Comparison of ENCODE assay signal across 1 cellular context in the genomic region with DNA sequence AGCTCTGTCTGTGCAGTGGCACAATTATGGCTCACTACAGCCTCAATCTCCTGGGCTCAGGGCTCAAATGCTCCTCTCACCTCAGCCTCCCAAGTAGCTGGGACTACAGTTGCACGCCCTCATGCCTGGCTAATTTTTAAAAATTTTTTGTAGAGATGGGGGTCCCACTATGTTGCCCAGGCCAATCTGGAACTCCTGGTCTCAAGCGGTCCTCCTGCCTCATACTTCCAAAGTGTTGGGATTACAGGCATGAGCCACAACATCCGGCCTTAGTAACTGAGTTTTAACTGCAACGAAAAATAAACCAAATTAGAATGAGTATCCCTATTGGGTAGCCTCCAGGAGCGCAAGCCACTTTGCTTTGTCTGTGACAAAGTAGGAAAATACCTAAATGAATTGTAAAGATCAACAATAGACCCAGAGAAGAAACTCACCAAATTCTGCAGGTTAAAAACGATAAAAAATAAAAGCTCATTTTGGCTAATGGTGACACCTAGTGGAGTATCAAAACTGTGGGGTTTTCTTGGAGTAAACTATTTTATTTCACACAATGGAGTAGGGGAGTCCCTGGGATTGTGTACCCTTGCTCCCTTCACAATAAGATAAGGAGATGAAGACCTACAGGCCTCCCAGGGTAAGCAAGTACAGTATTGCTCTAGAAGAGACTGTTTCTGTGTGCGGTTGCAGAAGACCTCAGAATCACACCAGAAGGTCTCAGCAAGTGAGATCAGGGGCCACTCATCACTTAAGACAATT.
TF ChIP-seq lines count a peak whose summit lies in the region.

No MANE protein-coding gene starts in this region.

TF ChIP-seq in GM23338, 12 proteins besides CTCF, POLR2A, EP300 and RAD21 (continued from another document):
- TF ChIP-seq, protein P1, sequence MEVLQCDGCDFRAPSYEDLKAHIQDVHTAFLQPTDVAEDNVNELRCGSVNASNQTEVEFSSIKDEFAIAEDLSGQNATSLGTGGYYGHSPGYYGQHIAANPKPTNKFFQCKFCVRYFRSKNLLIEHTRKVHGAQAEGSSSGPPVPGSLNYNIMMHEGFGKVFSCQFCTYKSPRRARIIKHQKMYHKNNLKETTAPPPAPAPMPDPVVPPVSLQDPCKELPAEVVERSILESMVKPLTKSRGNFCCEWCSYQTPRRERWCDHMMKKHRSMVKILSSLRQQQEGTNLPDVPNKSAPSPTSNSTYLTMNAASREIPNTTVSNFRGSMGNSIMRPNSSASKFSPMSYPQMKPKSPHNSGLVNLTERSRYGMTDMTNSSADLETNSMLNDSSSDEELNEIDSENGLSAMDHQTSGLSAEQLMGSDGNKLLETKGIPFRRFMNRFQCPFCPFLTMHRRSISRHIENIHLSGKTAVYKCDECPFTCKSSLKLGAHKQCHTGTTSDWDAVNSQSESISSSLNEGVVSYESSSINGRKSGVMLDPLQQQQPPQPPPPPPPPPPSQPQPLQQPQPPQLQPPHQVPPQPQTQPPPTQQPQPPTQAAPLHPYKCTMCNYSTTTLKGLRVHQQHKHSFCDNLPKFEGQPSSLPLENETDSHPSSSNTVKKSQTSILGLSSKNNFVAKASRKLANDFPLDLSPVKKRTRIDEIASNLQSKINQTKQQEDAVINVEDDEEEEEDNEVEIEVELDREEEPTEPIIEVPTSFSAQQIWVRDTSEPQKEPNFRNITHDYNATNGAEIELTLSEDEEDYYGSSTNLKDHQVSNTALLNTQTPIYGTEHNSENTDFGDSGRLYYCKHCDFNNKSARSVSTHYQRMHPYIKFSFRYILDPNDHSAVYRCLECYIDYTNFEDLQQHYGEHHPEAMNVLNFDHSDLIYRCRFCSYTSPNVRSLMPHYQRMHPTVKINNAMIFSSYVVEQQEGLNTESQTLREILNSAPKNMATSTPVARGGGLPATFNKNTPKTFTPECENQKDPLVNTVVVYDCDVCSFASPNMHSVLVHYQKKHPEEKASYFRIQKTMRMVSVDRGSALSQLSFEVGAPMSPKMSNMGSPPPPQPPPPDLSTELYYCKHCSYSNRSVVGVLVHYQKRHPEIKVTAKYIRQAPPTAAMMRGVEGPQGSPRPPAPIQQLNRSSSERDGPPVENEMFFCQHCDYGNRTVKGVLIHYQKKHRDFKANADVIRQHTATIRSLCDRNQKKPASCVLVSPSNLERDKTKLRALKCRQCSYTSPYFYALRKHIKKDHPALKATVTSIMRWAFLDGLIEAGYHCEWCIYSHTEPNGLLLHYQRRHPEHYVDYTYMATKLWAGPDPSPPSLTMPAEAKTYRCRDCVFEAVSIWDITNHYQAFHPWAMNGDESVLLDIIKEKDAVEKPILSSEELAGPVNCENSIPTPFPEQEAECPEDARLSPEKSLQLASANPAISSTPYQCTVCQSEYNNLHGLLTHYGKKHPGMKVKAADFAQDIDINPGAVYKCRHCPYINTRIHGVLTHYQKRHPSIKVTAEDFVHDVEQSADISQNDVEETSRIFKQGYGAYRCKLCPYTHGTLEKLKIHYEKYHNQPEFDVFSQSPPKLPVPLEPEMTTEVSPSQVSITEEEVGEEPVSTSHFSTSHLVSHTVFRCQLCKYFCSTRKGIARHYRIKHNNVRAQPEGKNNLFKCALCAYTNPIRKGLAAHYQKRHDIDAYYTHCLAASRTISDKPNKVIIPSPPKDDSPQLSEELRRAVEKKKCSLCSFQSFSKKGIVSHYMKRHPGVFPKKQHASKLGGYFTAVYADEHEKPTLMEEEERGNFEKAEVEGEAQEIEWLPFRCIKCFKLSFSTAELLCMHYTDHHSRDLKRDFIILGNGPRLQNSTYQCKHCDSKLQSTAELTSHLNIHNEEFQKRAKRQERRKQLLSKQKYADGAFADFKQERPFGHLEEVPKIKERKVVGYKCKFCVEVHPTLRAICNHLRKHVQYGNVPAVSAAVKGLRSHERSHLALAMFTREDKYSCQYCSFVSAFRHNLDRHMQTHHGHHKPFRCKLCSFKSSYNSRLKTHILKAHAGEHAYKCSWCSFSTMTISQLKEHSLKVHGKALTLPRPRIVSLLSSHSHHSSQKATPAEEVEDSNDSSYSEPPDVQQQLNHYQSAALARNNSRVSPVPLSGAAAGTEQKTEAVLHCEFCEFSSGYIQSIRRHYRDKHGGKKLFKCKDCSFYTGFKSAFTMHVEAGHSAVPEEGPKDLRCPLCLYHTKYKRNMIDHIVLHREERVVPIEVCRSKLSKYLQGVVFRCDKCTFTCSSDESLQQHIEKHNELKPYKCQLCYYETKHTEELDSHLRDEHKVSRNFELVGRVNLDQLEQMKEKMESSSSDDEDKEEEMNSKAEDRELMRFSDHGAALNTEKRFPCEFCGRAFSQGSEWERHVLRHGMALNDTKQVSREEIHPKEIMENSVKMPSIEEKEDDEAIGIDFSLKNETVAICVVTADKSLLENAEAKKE (CRISPR knock-in tag; IDR thresholded peaks at IDR 0.05), result no peak
- no peak for TF ChIP-seq ZNF114 (CRISPR knock-in tag; IDR thresholded peaks at IDR 0.05)
